In the genomic region with DNA sequence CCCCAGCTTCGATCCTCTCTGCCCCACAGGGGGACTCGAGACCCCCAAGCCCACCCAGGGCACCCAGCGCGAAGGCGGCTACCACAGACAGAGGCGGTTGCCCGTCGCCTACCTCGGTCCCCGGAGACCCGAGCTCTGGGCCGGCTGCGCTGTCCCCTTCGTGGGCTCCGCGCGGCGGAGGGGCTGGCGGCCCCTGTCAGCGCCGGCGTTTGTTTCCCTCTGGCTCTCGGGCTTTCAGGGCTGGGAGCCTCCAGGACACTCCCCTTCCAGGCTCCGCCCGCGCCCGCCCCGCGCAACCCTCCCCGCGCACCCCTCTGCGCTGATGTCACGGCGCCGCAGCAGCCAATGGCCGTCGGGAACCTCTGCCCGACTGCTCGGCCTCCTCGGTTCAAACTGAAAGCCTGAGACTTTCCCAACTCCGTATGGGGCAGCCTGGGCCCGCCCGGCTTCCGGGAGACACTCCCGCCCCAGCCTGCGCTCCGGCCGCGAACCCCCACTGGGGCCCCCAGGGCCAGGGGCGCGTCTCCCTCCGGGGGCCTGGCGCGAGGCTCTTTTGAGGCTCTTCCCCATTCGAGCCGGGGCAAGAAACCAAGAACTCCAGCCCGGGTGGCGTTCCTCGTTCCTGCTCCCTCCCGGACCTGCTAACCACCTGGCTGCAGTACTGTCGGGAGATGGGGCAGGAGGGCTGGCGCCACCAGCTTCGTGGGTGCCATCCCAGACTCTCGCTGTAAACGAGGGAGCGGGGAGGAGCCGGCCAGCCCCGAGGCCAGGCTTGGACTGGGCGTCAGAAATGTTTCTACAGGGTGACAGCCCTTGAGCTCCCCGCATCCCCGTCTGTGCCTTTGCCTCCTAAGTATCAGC, we compare ENCODE assay signal across 1 cellular context.
TF ChIP-seq lines count a peak whose summit lies in the region.

A gene with protein sequence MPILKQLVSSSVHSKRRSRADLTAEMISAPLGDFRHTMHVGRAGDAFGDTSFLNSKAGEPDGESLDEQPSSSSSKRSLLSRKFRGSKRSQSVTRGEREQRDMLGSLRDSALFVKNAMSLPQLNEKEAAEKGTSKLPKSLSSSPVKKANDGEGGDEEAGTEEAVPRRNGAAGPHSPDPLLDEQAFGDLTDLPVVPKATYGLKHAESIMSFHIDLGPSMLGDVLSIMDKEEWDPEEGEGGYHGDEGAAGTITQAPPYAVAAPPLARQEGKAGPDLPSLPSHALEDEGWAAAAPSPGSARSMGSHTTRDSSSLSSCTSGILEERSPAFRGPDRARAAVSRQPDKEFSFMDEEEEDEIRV (minus strand): TSS at position 221 of the 861 bp plus-strand sequence. CDS start 25,501 bp downstream, outside the sequence.

TF ChIP-seq in HEK293, 187 proteins besides CTCF, POLR2A, EP300 and RAD21 (continued from another document):
- TF ChIP-seq, protein P1, sequence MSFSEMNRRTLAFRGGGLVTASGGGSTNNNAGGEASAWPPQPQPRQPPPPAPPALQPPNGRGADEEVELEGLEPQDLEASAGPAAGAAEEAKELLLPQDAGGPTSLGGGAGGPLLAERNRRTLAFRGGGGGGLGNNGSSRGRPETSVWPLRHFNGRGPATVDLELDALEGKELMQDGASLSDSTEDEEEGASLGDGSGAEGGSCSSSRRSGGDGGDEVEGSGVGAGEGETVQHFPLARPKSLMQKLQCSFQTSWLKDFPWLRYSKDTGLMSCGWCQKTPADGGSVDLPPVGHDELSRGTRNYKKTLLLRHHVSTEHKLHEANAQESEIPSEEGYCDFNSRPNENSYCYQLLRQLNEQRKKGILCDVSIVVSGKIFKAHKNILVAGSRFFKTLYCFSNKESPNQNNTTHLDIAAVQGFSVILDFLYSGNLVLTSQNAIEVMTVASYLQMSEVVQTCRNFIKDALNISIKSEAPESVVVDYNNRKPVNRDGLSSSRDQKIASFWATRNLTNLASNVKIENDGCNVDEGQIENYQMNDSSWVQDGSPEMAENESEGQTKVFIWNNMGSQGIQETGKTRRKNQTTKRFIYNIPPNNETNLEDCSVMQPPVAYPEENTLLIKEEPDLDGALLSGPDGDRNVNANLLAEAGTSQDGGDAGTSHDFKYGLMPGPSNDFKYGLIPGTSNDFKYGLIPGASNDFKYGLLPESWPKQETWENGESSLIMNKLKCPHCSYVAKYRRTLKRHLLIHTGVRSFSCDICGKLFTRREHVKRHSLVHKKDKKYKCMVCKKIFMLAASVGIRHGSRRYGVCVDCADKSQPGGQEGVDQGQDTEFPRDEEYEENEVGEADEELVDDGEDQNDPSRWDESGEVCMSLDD (tag by site-specific recombination; IDR thresholded peaks at IDR 0.05) = peak; percentile 69
- TF ChIP-seq, protein P2, sequence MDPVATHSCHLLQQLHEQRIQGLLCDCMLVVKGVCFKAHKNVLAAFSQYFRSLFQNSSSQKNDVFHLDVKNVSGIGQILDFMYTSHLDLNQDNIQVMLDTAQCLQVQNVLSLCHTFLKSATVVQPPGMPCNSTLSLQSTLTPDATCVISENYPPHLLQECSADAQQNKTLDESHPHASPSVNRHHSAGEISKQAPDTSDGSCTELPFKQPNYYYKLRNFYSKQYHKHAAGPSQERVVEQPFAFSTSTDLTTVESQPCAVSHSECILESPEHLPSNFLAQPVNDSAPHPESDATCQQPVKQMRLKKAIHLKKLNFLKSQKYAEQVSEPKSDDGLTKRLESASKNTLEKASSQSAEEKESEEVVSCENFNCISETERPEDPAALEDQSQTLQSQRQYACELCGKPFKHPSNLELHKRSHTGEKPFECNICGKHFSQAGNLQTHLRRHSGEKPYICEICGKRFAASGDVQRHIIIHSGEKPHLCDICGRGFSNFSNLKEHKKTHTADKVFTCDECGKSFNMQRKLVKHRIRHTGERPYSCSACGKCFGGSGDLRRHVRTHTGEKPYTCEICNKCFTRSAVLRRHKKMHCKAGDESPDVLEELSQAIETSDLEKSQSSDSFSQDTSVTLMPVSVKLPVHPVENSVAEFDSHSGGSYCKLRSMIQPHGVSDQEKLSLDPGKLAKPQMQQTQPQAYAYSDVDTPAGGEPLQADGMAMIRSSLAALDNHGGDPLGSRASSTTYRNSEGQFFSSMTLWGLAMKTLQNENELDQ (tag by site-specific recombination; IDR thresholded peaks at IDR 0.05; ENCODE audit: low read depth) = no peak
- TF ChIP-seq GLI2 (tag by site-specific recombination; IDR thresholded peaks at IDR 0.05; ENCODE audit: borderline replicate concordance, low read depth) = no peak
- no peak for TF ChIP-seq MYNN (tag by site-specific recombination; IDR thresholded peaks at IDR 0.05; ENCODE audit: borderline replicate concordance)
- TF ChIP-seq, protein P3, sequence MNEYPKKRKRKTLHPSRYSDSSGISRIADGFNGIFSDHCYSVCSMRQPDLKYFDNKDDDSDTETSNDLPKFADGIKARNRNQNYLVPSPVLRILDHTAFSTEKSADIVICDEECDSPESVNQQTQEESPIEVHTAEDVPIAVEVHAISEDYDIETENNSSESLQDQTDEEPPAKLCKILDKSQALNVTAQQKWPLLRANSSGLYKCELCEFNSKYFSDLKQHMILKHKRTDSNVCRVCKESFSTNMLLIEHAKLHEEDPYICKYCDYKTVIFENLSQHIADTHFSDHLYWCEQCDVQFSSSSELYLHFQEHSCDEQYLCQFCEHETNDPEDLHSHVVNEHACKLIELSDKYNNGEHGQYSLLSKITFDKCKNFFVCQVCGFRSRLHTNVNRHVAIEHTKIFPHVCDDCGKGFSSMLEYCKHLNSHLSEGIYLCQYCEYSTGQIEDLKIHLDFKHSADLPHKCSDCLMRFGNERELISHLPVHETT (tag by site-specific recombination; IDR thresholded peaks at IDR 0.05) = no peak
- 0 out of 2 replicates have a peak, but pooled peaks have one; percentile 40 for TF ChIP-seq KLF16 (tag by site-specific recombination; IDR thresholded peaks at IDR 0.05)
- TF ChIP-seq ZBTB7A (tag by site-specific recombination; IDR thresholded peaks at IDR 0.05; ENCODE audit: low read depth) = peak; percentile 99
- peak; percentile 84; the same call in 1 of the 2 replicates for TF ChIP-seq KLF10 (tag by site-specific recombination; IDR thresholded peaks at IDR 0.05)
- TF ChIP-seq ZNF121 (tag by site-specific recombination; IDR thresholded peaks at IDR 0.05) = no peak
- no peak for TF ChIP-seq ZNF146 (tag by site-specific recombination; IDR thresholded peaks at IDR 0.05)
- TF ChIP-seq ZNF274 (IDR thresholded peaks at IDR 0.05; ENCODE audit: low read length) = no peak
- no peak for TF ChIP-seq ZNF274 (tag by site-specific recombination; IDR thresholded peaks at IDR 0.05; ENCODE audit: borderline replicate concordance)
- TF ChIP-seq ZBTB21 (tag by site-specific recombination; IDR thresholded peaks at IDR 0.05) = peak; percentile 58
- TF ChIP-seq ZNF16 (tag by site-specific recombination; IDR thresholded peaks at IDR 0.05; ENCODE audit: low read depth) = no peak
- TF ChIP-seq ZBTB17 (tag by site-specific recombination; IDR thresholded peaks at IDR 0.05) = peak; percentile 49
- peak; percentile 93 for TF ChIP-seq ZNF423 (tag by site-specific recombination; IDR thresholded peaks at IDR 0.05)
- no peak for TF ChIP-seq ZNF350 (tag by site-specific recombination; IDR thresholded peaks at IDR 0.05)
- TF ChIP-seq, protein P4, sequence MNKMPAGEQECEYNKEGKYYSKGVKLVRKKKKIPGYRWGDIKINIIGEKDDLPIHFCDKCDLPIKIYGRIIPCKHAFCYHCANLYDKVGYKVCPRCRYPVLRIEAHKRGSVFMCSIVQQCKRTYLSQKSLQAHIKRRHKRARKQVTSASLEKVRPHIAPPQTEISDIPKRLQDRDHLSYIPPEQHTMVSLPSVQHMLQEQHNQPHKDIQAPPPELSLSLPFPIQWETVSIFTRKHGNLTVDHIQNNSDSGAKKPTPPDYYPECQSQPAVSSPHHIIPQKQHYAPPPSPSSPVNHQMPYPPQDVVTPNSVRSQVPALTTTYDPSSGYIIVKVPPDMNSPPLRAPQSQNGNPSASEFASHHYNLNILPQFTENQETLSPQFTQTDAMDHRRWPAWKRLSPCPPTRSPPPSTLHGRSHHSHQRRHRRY (tag by site-specific recombination; IDR thresholded peaks at IDR 0.05) = no peak
- TF ChIP-seq, protein P5, sequence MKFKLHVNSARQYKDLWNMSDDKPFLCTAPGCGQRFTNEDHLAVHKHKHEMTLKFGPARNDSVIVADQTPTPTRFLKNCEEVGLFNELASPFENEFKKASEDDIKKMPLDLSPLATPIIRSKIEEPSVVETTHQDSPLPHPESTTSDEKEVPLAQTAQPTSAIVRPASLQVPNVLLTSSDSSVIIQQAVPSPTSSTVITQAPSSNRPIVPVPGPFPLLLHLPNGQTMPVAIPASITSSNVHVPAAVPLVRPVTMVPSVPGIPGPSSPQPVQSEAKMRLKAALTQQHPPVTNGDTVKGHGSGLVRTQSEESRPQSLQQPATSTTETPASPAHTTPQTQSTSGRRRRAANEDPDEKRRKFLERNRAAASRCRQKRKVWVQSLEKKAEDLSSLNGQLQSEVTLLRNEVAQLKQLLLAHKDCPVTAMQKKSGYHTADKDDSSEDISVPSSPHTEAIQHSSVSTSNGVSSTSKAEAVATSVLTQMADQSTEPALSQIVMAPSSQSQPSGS (tag by site-specific recombination; IDR thresholded peaks at IDR 0.05; ENCODE audit: low read depth) = no peak
- TF ChIP-seq, protein P6, sequence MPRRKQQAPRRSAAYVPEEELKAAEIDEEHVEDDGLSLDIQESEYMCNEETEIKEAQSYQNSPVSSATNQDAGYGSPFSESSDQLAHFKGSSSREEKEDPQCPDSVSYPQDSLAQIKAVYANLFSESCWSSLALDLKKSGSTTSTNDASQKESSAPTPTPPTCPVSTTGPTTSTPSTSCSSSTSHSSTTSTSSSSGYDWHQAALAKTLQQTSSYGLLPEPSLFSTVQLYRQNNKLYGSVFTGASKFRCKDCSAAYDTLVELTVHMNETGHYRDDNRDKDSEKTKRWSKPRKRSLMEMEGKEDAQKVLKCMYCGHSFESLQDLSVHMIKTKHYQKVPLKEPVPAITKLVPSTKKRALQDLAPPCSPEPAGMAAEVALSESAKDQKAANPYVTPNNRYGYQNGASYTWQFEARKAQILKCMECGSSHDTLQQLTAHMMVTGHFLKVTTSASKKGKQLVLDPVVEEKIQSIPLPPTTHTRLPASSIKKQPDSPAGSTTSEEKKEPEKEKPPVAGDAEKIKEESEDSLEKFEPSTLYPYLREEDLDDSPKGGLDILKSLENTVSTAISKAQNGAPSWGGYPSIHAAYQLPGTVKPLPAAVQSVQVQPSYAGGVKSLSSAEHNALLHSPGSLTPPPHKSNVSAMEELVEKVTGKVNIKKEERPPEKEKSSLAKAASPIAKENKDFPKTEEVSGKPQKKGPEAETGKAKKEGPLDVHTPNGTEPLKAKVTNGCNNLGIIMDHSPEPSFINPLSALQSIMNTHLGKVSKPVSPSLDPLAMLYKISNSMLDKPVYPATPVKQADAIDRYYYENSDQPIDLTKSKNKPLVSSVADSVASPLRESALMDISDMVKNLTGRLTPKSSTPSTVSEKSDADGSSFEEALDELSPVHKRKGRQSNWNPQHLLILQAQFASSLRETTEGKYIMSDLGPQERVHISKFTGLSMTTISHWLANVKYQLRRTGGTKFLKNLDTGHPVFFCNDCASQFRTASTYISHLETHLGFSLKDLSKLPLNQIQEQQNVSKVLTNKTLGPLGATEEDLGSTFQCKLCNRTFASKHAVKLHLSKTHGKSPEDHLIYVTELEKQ (tag by site-specific recombination; IDR thresholded peaks at IDR 0.05; ENCODE audit: borderline replicate concordance) = no peak
- no peak for TF ChIP-seq FEZF1 (tag by site-specific recombination; IDR thresholded peaks at IDR 0.05)
- TF ChIP-seq ZNF341 (tag by site-specific recombination; IDR thresholded peaks at IDR 0.05; ENCODE audit: low read depth) = peak; percentile 70
- TF ChIP-seq ZNF658 (tag by site-specific recombination; IDR thresholded peaks at IDR 0.05) = no peak
- peak; percentile 79 for TF ChIP-seq ZNF561 (tag by site-specific recombination; IDR thresholded peaks at IDR 0.05; ENCODE audit: borderline replicate concordance)
- no peak for TF ChIP-seq ZNF624 (tag by site-specific recombination; IDR thresholded peaks at IDR 0.05)
- TF ChIP-seq ZNF521 (tag by site-specific recombination; IDR thresholded peaks at IDR 0.05) = no peak
- TF ChIP-seq ZNF623 (tag by site-specific recombination; IDR thresholded peaks at IDR 0.05) = no peak
- TF ChIP-seq ZNF302 (tag by site-specific recombination; IDR thresholded peaks at IDR 0.05; ENCODE audit: low read depth) = no peak
- no peak for TF ChIP-seq ZNF585B (tag by site-specific recombination; IDR thresholded peaks at IDR 0.05)
- no peak for TF ChIP-seq ZNF48 (tag by site-specific recombination; IDR thresholded peaks at IDR 0.05)
- TF ChIP-seq, protein P7, sequence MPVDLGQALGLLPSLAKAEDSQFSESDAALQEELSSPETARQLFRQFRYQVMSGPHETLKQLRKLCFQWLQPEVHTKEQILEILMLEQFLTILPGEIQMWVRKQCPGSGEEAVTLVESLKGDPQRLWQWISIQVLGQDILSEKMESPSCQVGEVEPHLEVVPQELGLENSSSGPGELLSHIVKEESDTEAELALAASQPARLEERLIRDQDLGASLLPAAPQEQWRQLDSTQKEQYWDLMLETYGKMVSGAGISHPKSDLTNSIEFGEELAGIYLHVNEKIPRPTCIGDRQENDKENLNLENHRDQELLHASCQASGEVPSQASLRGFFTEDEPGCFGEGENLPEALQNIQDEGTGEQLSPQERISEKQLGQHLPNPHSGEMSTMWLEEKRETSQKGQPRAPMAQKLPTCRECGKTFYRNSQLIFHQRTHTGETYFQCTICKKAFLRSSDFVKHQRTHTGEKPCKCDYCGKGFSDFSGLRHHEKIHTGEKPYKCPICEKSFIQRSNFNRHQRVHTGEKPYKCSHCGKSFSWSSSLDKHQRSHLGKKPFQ (tag by site-specific recombination; IDR thresholded peaks at IDR 0.05) = no peak
- TF ChIP-seq ZNF776 (tag by site-specific recombination; IDR thresholded peaks at IDR 0.05; ENCODE audit: borderline replicate concordance) = no peak
